1 cellular context compared by ENCODE assay signal in the genomic region with DNA sequence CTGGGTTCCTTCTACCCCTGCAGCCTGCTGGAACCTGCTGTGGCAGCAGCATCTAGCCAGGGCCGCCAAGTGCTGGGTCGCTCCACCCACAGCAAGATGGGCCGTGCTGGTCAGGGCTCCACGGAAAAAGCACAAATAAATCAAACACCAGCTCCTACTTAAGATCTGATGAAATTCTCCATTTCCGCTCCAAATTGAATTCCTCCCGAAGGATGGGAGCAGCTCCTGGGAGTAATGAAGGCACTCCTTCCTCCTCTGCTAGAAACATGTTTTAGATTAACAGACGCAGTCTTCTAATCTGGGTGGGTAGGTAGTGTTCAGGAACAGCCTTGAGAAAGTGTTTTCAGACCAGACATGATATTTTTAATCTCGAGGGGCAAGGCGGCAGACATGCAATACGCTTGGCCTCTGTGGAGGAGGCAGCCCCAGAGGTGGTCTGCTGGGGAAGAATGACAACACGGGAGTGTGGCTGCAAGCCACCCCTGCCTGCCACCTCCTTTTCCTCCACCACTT.
TF ChIP-seq lines count a peak whose summit lies in the region.

No MANE protein-coding gene starts in this region.

TF ChIP-seq in A549, 52 proteins besides CTCF, POLR2A, EP300 and RAD21 (continued from another document):
- TF ChIP-seq, protein P1, sequence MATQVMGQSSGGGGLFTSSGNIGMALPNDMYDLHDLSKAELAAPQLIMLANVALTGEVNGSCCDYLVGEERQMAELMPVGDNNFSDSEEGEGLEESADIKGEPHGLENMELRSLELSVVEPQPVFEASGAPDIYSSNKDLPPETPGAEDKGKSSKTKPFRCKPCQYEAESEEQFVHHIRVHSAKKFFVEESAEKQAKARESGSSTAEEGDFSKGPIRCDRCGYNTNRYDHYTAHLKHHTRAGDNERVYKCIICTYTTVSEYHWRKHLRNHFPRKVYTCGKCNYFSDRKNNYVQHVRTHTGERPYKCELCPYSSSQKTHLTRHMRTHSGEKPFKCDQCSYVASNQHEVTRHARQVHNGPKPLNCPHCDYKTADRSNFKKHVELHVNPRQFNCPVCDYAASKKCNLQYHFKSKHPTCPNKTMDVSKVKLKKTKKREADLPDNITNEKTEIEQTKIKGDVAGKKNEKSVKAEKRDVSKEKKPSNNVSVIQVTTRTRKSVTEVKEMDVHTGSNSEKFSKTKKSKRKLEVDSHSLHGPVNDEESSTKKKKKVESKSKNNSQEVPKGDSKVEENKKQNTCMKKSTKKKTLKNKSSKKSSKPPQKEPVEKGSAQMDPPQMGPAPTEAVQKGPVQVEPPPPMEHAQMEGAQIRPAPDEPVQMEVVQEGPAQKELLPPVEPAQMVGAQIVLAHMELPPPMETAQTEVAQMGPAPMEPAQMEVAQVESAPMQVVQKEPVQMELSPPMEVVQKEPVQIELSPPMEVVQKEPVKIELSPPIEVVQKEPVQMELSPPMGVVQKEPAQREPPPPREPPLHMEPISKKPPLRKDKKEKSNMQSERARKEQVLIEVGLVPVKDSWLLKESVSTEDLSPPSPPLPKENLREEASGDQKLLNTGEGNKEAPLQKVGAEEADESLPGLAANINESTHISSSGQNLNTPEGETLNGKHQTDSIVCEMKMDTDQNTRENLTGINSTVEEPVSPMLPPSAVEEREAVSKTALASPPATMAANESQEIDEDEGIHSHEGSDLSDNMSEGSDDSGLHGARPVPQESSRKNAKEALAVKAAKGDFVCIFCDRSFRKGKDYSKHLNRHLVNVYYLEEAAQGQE (IDR thresholded peaks at IDR 0.05) = no peak
- TF ChIP-seq FOSB (CRISPR knock-in tag; IDR thresholded peaks at IDR 0.05) (peak; percentile 87; the same call in 1 of the 2 replicates), ZNF302 (CRISPR knock-in tag; IDR thresholded peaks at IDR 0.05) (0 out of 2 replicates have a peak, but pooled peaks have one; percentile 21), POLR2AphosphoS2 (conservative IDR thresholded peaks at IDR 0.05; ENCODE audit: low read length) (no peak), CBX2 (IDR thresholded peaks at IDR 0.05; ENCODE audit: borderline replicate concordance, low read depth) (no peak), GATA3 (IDR thresholded peaks at IDR 0.05; ENCODE audit: borderline replicate concordance) (0 out of 2 replicates have a peak, but pooled peaks have one; percentile 8), JUNB (IDR thresholded peaks at IDR 0.05) (no peak), JUN (IDR thresholded peaks at IDR 0.05) (peak in 1 of 2 experiments; percentile 38; a peak in 3 of 5 replicates)
- TF ChIP-seq, protein P2, sequence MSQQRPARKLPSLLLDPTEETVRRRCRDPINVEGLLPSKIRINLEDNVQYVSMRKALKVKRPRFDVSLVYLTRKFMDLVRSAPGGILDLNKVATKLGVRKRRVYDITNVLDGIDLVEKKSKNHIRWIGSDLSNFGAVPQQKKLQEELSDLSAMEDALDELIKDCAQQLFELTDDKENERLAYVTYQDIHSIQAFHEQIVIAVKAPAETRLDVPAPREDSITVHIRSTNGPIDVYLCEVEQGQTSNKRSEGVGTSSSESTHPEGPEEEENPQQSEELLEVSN (IDR thresholded peaks at IDR 0.05; ENCODE audit: borderline replicate concordance, low read depth) = no peak
- TF ChIP-seq, protein P3, sequence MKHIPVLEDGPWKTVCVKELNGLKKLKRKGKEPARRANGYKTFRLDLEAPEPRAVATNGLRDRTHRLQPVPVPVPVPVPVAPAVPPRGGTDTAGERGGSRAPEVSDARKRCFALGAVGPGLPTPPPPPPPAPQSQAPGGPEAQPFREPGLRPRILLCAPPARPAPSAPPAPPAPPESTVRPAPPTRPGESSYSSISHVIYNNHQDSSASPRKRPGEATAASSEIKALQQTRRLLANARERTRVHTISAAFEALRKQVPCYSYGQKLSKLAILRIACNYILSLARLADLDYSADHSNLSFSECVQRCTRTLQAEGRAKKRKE (CRISPR knock-in tag; IDR thresholded peaks at IDR 0.05; ENCODE audit: low read depth) = peak; percentile 53; the same call in 1 of the 2 replicates
TF ChIP-seq in A549: peak in this region for 13.
